Comparison of ENCODE assay signal across 1 cellular context in the genomic region with DNA sequence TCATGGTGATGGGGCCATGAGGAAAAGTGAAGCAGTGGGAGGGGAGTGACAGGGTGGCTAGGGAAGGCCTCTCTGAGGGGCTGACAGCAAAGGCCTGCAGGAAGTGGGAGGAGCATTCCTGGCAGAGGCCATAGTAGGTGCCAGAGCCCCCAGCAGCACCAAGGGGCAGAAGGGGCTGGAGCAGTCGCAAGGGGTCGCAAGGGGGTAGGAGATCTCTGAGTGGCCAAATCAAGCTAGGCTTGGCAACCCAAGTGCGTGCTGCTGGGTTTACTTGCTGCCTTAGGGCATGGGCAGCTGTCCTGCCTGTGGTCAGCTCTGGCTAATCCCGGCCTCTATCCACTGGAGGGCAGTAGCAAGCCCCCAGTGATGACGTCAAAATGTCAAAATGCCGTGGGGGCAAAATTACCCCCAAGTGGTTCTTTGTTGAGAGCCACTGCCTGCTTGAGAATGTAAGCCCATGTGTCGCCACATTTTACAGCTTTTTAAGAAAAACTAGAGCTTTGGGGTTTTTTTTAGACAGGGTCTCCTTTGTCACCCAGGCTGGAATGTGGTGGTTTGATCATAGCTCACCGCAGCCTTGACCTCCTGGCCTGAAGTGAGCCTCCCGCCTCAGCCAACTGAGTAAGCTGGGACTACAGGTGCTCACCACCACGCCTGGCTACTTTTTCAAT.
TF ChIP-seq lines count a peak whose summit lies in the region.

No MANE protein-coding gene starts in this region.

TF ChIP-seq in HepG2, 621 proteins besides CTCF, POLR2A, EP300 and RAD21 (continued from another document):
- TF ChIP-seq HNF4A (CRISPR knock-in tag; IDR thresholded peaks at IDR 0.05) (no peak), ZBTB20 (CRISPR knock-in tag; IDR thresholded peaks at IDR 0.05; ENCODE audit: borderline replicate concordance, low read depth) (0 out of 2 replicates have a peak, but pooled peaks have one; percentile 12), STAT5B (CRISPR knock-in tag; IDR thresholded peaks at IDR 0.05) (no peak), ZBTB10 (CRISPR knock-in tag; IDR thresholded peaks at IDR 0.05; ENCODE audit: borderline replicate concordance) (peak; percentile 51; the same call in 1 of the 2 replicates), ZNF749 (CRISPR knock-in tag; IDR thresholded peaks at IDR 0.05; ENCODE audit: borderline replicate concordance) (0 out of 2 replicates have a peak, but pooled peaks have one; percentile 27), ZNF503 (CRISPR knock-in tag; IDR thresholded peaks at IDR 0.05) (0 out of 2 replicates have a peak, but pooled peaks have one; percentile 46), ATF2 (CRISPR knock-in tag; IDR thresholded peaks at IDR 0.05) (peak; percentile 75; the same call in 1 of the 2 replicates), ZNF687 (CRISPR knock-in tag; IDR thresholded peaks at IDR 0.05) (peak; percentile 74), ZNF121 (CRISPR knock-in tag; IDR thresholded peaks at IDR 0.05) (no peak), NR2C2 (CRISPR knock-in tag; IDR thresholded peaks at IDR 0.05; ENCODE audit: borderline replicate concordance) (no peak; the same call in 1 of the 2 replicates), SALL1 (CRISPR knock-in tag; IDR thresholded peaks at IDR 0.05) (no peak), PHF20 (CRISPR knock-in tag; IDR thresholded peaks at IDR 0.05) (no peak), SP5 (CRISPR knock-in tag; IDR thresholded peaks at IDR 0.05; ENCODE audit: borderline replicate concordance, low read depth) (peak; percentile 66), ZNF530 (CRISPR knock-in tag; IDR thresholded peaks at IDR 0.05; ENCODE audit: low read depth) (no peak), ZNF605 (CRISPR knock-in tag; IDR thresholded peaks at IDR 0.05) (no peak), TARDBP (CRISPR knock-in tag; IDR thresholded peaks at IDR 0.05) (peak; percentile 55; the same call in 1 of the 2 replicates), ARID2 (CRISPR knock-in tag; IDR thresholded peaks at IDR 0.05; ENCODE audit: borderline replicate concordance) (no peak), NRL (CRISPR knock-in tag; IDR thresholded peaks at IDR 0.05; ENCODE audit: borderline replicate concordance) (no peak; the same call in 1 of the 2 replicates)
- TF ChIP-seq, protein P1, sequence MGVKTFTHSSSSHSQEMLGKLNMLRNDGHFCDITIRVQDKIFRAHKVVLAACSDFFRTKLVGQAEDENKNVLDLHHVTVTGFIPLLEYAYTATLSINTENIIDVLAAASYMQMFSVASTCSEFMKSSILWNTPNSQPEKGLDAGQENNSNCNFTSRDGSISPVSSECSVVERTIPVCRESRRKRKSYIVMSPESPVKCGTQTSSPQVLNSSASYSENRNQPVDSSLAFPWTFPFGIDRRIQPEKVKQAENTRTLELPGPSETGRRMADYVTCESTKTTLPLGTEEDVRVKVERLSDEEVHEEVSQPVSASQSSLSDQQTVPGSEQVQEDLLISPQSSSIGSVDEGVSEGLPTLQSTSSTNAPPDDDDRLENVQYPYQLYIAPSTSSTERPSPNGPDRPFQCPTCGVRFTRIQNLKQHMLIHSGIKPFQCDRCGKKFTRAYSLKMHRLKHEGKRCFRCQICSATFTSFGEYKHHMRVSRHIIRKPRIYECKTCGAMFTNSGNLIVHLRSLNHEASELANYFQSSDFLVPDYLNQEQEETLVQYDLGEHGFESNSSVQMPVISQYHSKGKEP (CRISPR knock-in tag; IDR thresholded peaks at IDR 0.05), result no peak
